Comparison of ENCODE assay signal across 8 cellular contexts in the genomic region with DNA sequence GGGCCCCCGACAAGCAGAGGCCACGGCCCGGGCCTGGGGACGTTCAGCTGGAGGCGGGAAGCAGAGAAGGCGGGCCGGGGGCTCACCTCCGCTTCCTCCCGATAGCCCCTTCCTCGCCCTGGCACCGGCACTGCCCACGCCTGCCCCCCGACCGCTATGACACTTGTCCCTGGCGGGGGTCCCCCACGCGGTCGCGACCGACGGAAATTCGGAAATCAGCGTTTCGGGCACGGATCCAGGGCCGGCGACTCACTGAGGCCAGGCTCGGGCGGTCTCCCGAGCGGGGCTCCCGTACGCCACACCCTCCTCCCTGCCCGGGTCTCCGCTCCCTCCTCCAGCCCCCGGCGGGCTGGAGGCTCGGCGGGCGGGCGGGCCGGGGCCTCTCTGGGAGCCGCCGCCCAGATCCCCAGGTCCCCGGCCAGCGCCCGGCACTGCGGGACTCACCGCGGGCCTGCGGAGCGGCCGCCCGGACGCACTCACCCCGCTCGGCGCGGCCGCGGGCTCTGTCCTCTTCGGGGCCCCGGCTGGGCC. TPM values are rescaled to one million over a fixed set of nuclear protein-coding genes. Genes with fewer than 3 reads are reported as not detected.
DNase-seq lines count a peak whose midpoint lies in the region; ATAC-seq and TF ChIP-seq lines count a peak whose summit lies in the region.

No MANE protein-coding gene starts in this region.

- H3K36me3 ChIP-seq in OCI-LY3 (replicated peaks; ENCODE audit: low read depth, low read length) (peaks cover 5% of the 10 kb centered on the region), ascending aorta (no peaks in the 10 kb centered on the region), smooth muscle cell (ENCODE audit: low read depth) (no peaks in the 10 kb centered on the region)

- 0 out of 2 replicates have a peak, but pooled peaks cover 5% of the 10 kb centered on the region for H3K27me3 ChIP-seq in OCI-LY3 (ENCODE audit: low read depth, low read length)
- no peaks in the 10 kb centered on the region for H3K27me3 ChIP-seq in ascending aorta
- no peaks in the 10 kb centered on the region for H3K27me3 ChIP-seq in smooth muscle cell (ENCODE audit: low read depth)

- intact Hi-C loops in ascending aorta (cut with DNase I): loop anchor here (2.0 kb wide), 3 partner anchors 36 to 88 kb away; a partner anchor contains a TSS

- H3K79me2 ChIP-seq in OCI-LY3 (ENCODE audit: low read length) (no peaks in the 10 kb centered on the region), smooth muscle cell (ENCODE audit: low read depth) (peaks cover 10% of the 10 kb centered on the region)

- H3F3A ChIP-seq in smooth muscle cell (ENCODE audit: low read depth): peaks cover 20% of the 10 kb centered on the region

- H3K27ac ChIP-seq in OCI-LY3 (ENCODE audit: low read length): no peak overlapping the region
- H3K27ac ChIP-seq in ascending aorta: peak overlapping the region; percentile 81 to 88
- H3K27ac ChIP-seq in smooth muscle cell (ENCODE audit: low read depth): no peak overlapping the region

- H4K20me1 ChIP-seq in OCI-LY3 (ENCODE audit: insufficient read depth, low read length) (no peaks in the 10 kb centered on the region), smooth muscle cell (ENCODE audit: low read depth) (peaks cover 5% of the 10 kb centered on the region)

- H3K9ac ChIP-seq in OCI-LY3 (ENCODE audit: low read length) (peak overlapping the region; percentile 63), smooth muscle cell (ENCODE audit: low read depth) (peak overlapping the region; percentile 8)

- WGBS in smooth muscle cell (ENCODE audit: low lambda C conversion rate): 4% methylated on average over 38 of the region's 63 CpGs

- in situ Hi-C loops in ACHN (cut with HindIII; ENCODE audit: low pct_ligation_motif_present, low pct_unique_long_range_greater_than_20kb, low sequenced_read_pairs): no loop called here

- H3K9me3 ChIP-seq in OCI-LY3 (ENCODE audit: insufficient read depth, low read length) (no peaks in the 10 kb centered on the region), ascending aorta (no peaks in the 10 kb centered on the region), iPS-18c (ENCODE audit: control insufficient read depth, insufficient read depth, low read length) (no peaks in the 10 kb centered on the region), smooth muscle cell (replicated peaks; ENCODE audit: low read depth) (no peaks in the 10 kb centered on the region)

- H3K4me2 ChIP-seq in OCI-LY3 (ENCODE audit: low read length): peak overlapping the region; percentile 98
- H3K4me2 ChIP-seq in smooth muscle cell: peak overlapping the region; percentile 89

- H2AFZ ChIP-seq in OCI-LY3 (ENCODE audit: low read depth, low read length): peak overlapping the region; percentile 39; the same call in 1 of the 2 replicates
- no peak overlapping the region for H2AFZ ChIP-seq in smooth muscle cell (ENCODE audit: low read depth)

- TF ChIP-seq CTCF in OCI-LY3 (IDR thresholded peaks at IDR 0.05; ENCODE audit: low read depth, low read length) (no peak), ascending aorta (IDR thresholded peaks at IDR 0.05) (no peak), smooth muscle cell (IDR thresholded peaks at IDR 0.05; ENCODE audit: borderline replicate concordance, insufficient read depth, poor library complexity, severe bottlenecking) (no peak)

- H3K4me3 ChIP-seq in OCI-LY3 (ENCODE audit: low read length): peak overlapping the region; percentile 85
- H3K4me3 ChIP-seq in ascending aorta: peak overlapping the region; percentile 69 to 82
- H3K4me3 ChIP-seq in iPS-18c (ENCODE audit: insufficient read depth, low read depth, low read length): peak overlapping the region; percentile 48
- peak overlapping the region; percentile 57 for H3K4me3 ChIP-seq in smooth muscle cell

- peaks cover 4% of the 10 kb centered on the region; the same call in 1 of the 2 replicates for H3K4me1 ChIP-seq in OCI-LY3 (ENCODE audit: low read length)
- H3K4me1 ChIP-seq in ascending aorta: peaks cover 2 to 18% of the 10 kb centered on the region in 2 donors
- H3K4me1 ChIP-seq in smooth muscle cell (ENCODE audit: low read depth): no peaks in the 10 kb centered on the region

- ATAC-seq in GM19452 (IDR thresholded peaks at IDR 0.05; ENCODE audit: unreplicated experiment): peak; percentile 16

- DNase-seq in ACHN (peak; percentile 39), ascending aorta (ENCODE audit: low spot score in 2 of 2) (peak in 1 of 2 donors; percentile 69), smooth muscle cell (lab: John Stamatoyannopoulos, UW; ENCODE audit: unreplicated experiment) (no peak), putamen (ENCODE audit: low spot score) (no peak), D341Med (ENCODE audit: low spot score) (no peak)

RNA-seq across cellular contexts. Expression of a gene that starts 0.6 kb away (rescaled TPM):
- total RNA-seq in ascending aorta: 8.4 TPM
- total RNA-seq in smooth muscle cell: 1.3 TPM in 2 replicates
- 1.7 and 2.0 TPM in 2 replicates for polyA plus RNA-seq in smooth muscle cell

Comparison
In these comparisons a context has a peak if more than half of its experiments do, and no peak if none do; other contexts are left out.
1. H3K27ac ChIP-seq: peak in ascending aorta (2 of 2); none in OCI-LY3 (single experiment) and smooth muscle cell (single experiment).
2. Peak in every context shown above with its lines, with median percentiles within 50 percentile points of each other: H3K4me3 ChIP-seq.